27 cellular contexts compared by ENCODE assay signal in the genomic region with DNA sequence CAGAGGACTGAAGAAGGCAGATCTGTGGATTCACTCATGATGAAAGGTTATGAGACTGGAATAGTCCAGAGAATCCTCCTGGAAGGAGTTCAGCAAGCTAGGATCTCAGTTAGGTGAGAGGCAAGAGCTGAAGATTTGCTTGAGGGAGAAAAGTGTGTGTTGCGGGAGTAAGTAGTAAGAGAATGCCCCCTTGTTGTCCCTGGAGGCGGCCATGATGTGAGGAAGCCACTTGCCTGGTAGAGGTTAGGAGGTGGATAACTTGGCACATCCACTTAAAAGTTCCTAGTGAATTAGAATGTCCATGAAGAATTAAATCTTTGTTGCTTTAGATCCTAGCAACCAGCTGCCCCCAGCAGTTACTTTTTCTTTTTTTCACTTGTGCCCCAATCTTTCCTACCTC.
"Had no signal": no experiment of that assay in that cellular context is flagged by ENCODE, and none has a peak within 500 bp of the region (broad histone marks: within the 10 kb centered on the region; RNA-seq: fewer than 3 reads in every experiment).

No MANE protein-coding gene starts in this region.

- H3K9me3 Mint-ChIP-seq: effector memory CD8-positive, alpha-beta T cell; endodermal cell had no signal

- H3K4me2 ChIP-seq: hepatocyte had no signal

- H3K27me3 ChIP-seq: colonic mucosa, foreskin keratinocyte, gastroesophageal sphincter, heart left ventricle, hepatocyte, left lung had no signal

- H3K4me1 ChIP-seq: colonic mucosa, foreskin keratinocyte, gastroesophageal sphincter, heart left ventricle, left lung, lower lobe of right lung had no signal

- H2AFZ ChIP-seq: hepatocyte had no signal

- ATAC-seq: effector memory CD8-positive, alpha-beta T cell; esophagus mucosa; foreskin keratinocyte; gastroesophageal sphincter; heart left ventricle; left colon; left lung; left ventricle myocardium superior; lower lobe of right lung; mucosa of descending colon had no signal

- H3K4me1 Mint-ChIP-seq: immature natural killer cell, naive B cell had no signal

- FAIRE-seq: endometrium, frontal cortex, kidney had no signal

- DNase-seq: colonic mucosa; cortex of kidney; effector CD8-positive, alpha-beta T cell; effector memory CD8-positive, alpha-beta T cell; endodermal cell; erythroblast; foreskin keratinocyte; heart left ventricle; hypothalamus; immature natural killer cell; islet precursor cell; kidney; left colon; left lung; left ventricle myocardium superior; lower lobe of right lung; mesenchymal stem cell; mucosa of descending colon; naive B cell had no signal

- H3K27ac ChIP-seq: colonic mucosa, epithelial cell of prostate, foreskin keratinocyte, gastroesophageal sphincter, heart left ventricle, hepatocyte, left lung, lower lobe of right lung had no signal

- H3K4me3 Mint-ChIP-seq: dendritic cell treated with granulocyte-macrophage colony-stimulating factor and Interleukin-4, amounts not matched to agents 40 ng/mL and 50 ng/mL, for 4 days; effector memory CD8-positive, alpha-beta T cell; endodermal cell; immature natural killer cell; mesothelial cell of epicardium; naive B cell had no signal

- H3K27me3 Mint-ChIP-seq: dendritic cell treated with granulocyte-macrophage colony-stimulating factor and Interleukin-4, amounts not matched to agents 40 ng/mL and 50 ng/mL, for 4 days; effector memory CD8-positive, alpha-beta T cell had no signal

- H3K36me3 ChIP-seq: colonic mucosa, gastroesophageal sphincter, heart left ventricle, left lung, lower lobe of right lung had no signal

- H3K4me3 ChIP-seq: colonic mucosa, gastroesophageal sphincter, heart left ventricle, hepatocyte, left lung, lower lobe of right lung, mucosa of descending colon had no signal

- H3K9me3 ChIP-seq: colonic mucosa, left lung, lower lobe of right lung, mucosa of descending colon had no signal

- H3K79me2 ChIP-seq: hepatocyte had no signal

- H3K27ac Mint-ChIP-seq: dendritic cell treated with granulocyte-macrophage colony-stimulating factor and Interleukin-4, amounts not matched to agents 40 ng/mL and 50 ng/mL, for 4 days; effector memory CD8-positive, alpha-beta T cell; endodermal cell; immature natural killer cell; mesothelial cell of epicardium had no signal
